Comparison of ENCODE assay signal across 16 cellular contexts in the genomic region with DNA sequence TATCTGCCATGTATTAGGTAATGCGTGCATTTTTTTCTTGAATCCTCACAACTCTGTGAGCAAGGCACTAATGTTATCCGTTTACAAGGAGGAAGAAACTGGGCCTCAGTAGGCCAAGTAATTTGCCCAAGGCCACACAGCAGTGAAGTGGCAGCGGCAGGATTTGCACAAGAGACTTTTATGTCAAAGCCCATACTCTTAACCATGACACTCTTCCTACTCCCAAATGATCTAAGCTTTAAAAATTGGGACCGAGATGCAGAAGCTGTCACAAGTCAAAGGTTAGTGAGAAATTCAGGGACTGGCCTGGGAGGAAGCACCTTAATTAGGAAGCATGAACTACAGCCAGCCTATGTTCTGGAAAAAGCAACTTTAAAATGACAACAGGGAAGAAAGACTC. TPM values are rescaled to one million over a fixed set of nuclear protein-coding genes. Genes with fewer than 3 reads are reported as not detected.
DNase-seq lines count a peak whose midpoint lies in the region; ATAC-seq lines count a peak whose summit lies in the region.
"Had no signal": no experiment of that assay in that cellular context is flagged by ENCODE, and none has a peak within 500 bp of the region (broad histone marks: within the 10 kb centered on the region; RNA-seq: fewer than 3 reads in every experiment).

No MANE protein-coding gene starts in this region.

- H3K9me3 ChIP-seq in subcutaneous abdominal adipose tissue (ENCODE audit: control insufficient read depth in 5 of 5, low read length in 5 of 5) (no peaks in the 10 kb centered on the region), HAP-1 (no peaks in the 10 kb centered on the region)

- H3K9me3 Mint-ChIP-seq in activated naive CD4-positive, alpha-beta T cell treated with anti-CD3 and anti-CD28 coated beads, Interleukin-2, amount 50 U/mL, for 24 hours, result no peaks in the 10 kb centered on the region
- H3K9me3 Mint-ChIP-seq in activated T-helper 1 cell treated with anti-CD3 and anti-CD28 coated beads, Interleukin-12 subunit alpha, Interleukin-12 subunit beta, Interleukin-2, Interleukin-4 antibody, amounts not matched to agents 30 ng/mL and 10 ng/mL and 1 ng/mL, durations not matched to agents 14 hours and 24 hours and 36 hours, result no peaks in the 10 kb centered on the region
- no peaks in the 10 kb centered on the region for H3K9me3 Mint-ChIP-seq in memory B cell
- H3K9me3 Mint-ChIP-seq: GM23338 had no signal

- H3K36me3 Mint-ChIP-seq in activated naive CD4-positive, alpha-beta T cell treated with anti-CD3 and anti-CD28 coated beads, Interleukin-2, amount 50 U/mL, for 24 hours, result peaks cover 9% of the 10 kb centered on the region
- peaks cover 51% of the 10 kb centered on the region for H3K36me3 Mint-ChIP-seq in activated T-helper 1 cell treated with anti-CD3 and anti-CD28 coated beads, Interleukin-12 subunit alpha, Interleukin-12 subunit beta, Interleukin-2, Interleukin-4 antibody, amounts not matched to agents 30 ng/mL and 10 ng/mL and 1 ng/mL, durations not matched to agents 14 hours and 24 hours and 36 hours (ENCODE audit: low read depth)
- H3K36me3 Mint-ChIP-seq in memory B cell, result peaks cover 17% of the 10 kb centered on the region

- intact Hi-C loops in activated T-helper 1 cell treated with anti-CD3 and anti-CD28 coated beads, Interleukin-12 subunit alpha, Interleukin-12 subunit beta, Interleukin-2, Interleukin-4 antibody, amounts not matched to agents 30 ng/mL and 10 ng/mL and 1 ng/mL, durations not matched to agents 14 hours and 24 hours and 36 hours (cut with micrococcal nuclease), result loop anchor here (2.0 kb wide), 3 partner anchors 29 to 77 kb away; no protein-coding TSS in a partner anchor

- in situ Hi-C loops in HAP-1 (cut with MboI; ENCODE audit: low sequenced_read_pairs), result no loop called here

- H3K4me1 ChIP-seq in subcutaneous abdominal adipose tissue (ENCODE audit: control insufficient read depth in 5 of 5, insufficient read depth in 5 of 5, low read length in 5 of 5) (peaks cover 12 to 71% (median 55%) of the 10 kb centered on the region in 5 donors), HAP-1 (0 out of 2 replicates have a peak, but pooled peaks cover 3% of the 10 kb centered on the region)

- peaks cover 77% of the 10 kb centered on the region for H3K4me1 Mint-ChIP-seq in activated naive CD4-positive, alpha-beta T cell treated with anti-CD3 and anti-CD28 coated beads, Interleukin-2, amount 50 U/mL, for 24 hours
- peaks cover 80% of the 10 kb centered on the region for H3K4me1 Mint-ChIP-seq in activated T-helper 1 cell treated with anti-CD3 and anti-CD28 coated beads, Interleukin-12 subunit alpha, Interleukin-12 subunit beta, Interleukin-2, Interleukin-4 antibody, amounts not matched to agents 30 ng/mL and 10 ng/mL and 1 ng/mL, durations not matched to agents 14 hours and 24 hours and 36 hours (ENCODE audit: low read depth)
- H3K4me1 Mint-ChIP-seq in memory B cell, result peaks cover 50% of the 10 kb centered on the region

- no peak for ATAC-seq in memory B cell (ENCODE audit: low read depth)
- ATAC-seq in GM21390 (IDR thresholded peaks at IDR 0.05; ENCODE audit: unreplicated experiment), result no peak
- ATAC-seq: foreskin keratinocyte, sciatic nerve had no signal

- DNase-seq in activated naive CD4-positive, alpha-beta T cell treated with anti-CD3 and anti-CD28 coated beads, Interleukin-2, amount 50 U/mL, for 16 hours, result no peak
- no peak for DNase-seq in activated T-helper 1 cell treated with anti-CD3 and anti-CD28 coated beads, Interleukin-12 subunit alpha, Interleukin-12 subunit beta, Interleukin-2, Interleukin-4 antibody, amounts not matched to agents 30 ng/mL and 10 ng/mL and 1 ng/mL, durations not matched to agents 14 hours and 24 hours and 36 hours (ENCODE audit: low spot score)
- DNase-seq in memory B cell (ENCODE audit: low spot score in 2 of 2) (no peak), substantia nigra (lab: John Stamatoyannopoulos, UW) (no peak), HAP-1 (ENCODE audit: low spot score in 2 of 2) (no peak)
- DNase-seq: activated T-cell treated with anti-CD3 and anti-CD28 coated beads, Interleukin-2, amount 50 U/mL, for 48 hours; AML-193; foreskin keratinocyte; GF-D8; NCI-H2081 had no signal

- H3K27me3 ChIP-seq in subcutaneous abdominal adipose tissue (ENCODE audit: control insufficient read depth in 5 of 5, insufficient read depth in 4 of 5, low read length in 5 of 5) (no peaks in the 10 kb centered on the region), HAP-1 (ENCODE audit: low read depth) (no peaks in the 10 kb centered on the region)
- H3K27me3 ChIP-seq: foreskin keratinocyte had no signal

- no peaks in the 10 kb centered on the region for H3K27me3 Mint-ChIP-seq in activated naive CD4-positive, alpha-beta T cell treated with anti-CD3 and anti-CD28 coated beads, Interleukin-2, amount 50 U/mL, for 24 hours
- H3K27me3 Mint-ChIP-seq in activated T-helper 1 cell treated with anti-CD3 and anti-CD28 coated beads, Interleukin-12 subunit alpha, Interleukin-12 subunit beta, Interleukin-2, Interleukin-4 antibody, amounts not matched to agents 30 ng/mL and 10 ng/mL and 1 ng/mL, durations not matched to agents 14 hours and 24 hours and 36 hours (ENCODE audit: insufficient read depth), result no peaks in the 10 kb centered on the region
- H3K27me3 Mint-ChIP-seq in memory B cell, result no peaks in the 10 kb centered on the region

- H3K4me3 ChIP-seq in subcutaneous abdominal adipose tissue (ENCODE audit: low read depth in 1 of 5, low read length in 5 of 5), result no peak overlapping the region
- no peak overlapping the region for H3K4me3 ChIP-seq in HAP-1
- H3K4me3 ChIP-seq: GM23338 had no signal

- H3K9ac ChIP-seq in subcutaneous abdominal adipose tissue (ENCODE audit: low read length in 5 of 5), result no peak overlapping the region

- peaks cover 0 to 4% (median 3%) of the 10 kb centered on the region in 5 donors for H3K36me3 ChIP-seq in subcutaneous abdominal adipose tissue (ENCODE audit: control insufficient read depth in 5 of 5, insufficient read depth in 5 of 5, low read length in 5 of 5)
- H3K36me3 ChIP-seq in HAP-1 (replicated peaks), result no peaks in the 10 kb centered on the region

- no peak overlapping the region for H3K4me3 Mint-ChIP-seq in activated naive CD4-positive, alpha-beta T cell treated with anti-CD3 and anti-CD28 coated beads, Interleukin-2, amount 50 U/mL, for 24 hours
- peak overlapping the region; percentile 17 for H3K4me3 Mint-ChIP-seq in activated T-helper 1 cell treated with anti-CD3 and anti-CD28 coated beads, Interleukin-12 subunit alpha, Interleukin-12 subunit beta, Interleukin-2, Interleukin-4 antibody, amounts not matched to agents 30 ng/mL and 10 ng/mL and 1 ng/mL, durations not matched to agents 14 hours and 24 hours and 36 hours
- no peak overlapping the region for H3K4me3 Mint-ChIP-seq in memory B cell
- H3K4me3 Mint-ChIP-seq: GM23338 had no signal

- H3K27ac ChIP-seq in subcutaneous abdominal adipose tissue (ENCODE audit: low read depth, low read length), result peak overlapping the region; percentile 65
- H3K27ac ChIP-seq in substantia nigra (ENCODE audit: low read depth, low read length, poor library complexity, severe bottlenecking), result no peak overlapping the region

- peak overlapping the region; percentile 46 for H3K27ac Mint-ChIP-seq in activated naive CD4-positive, alpha-beta T cell treated with anti-CD3 and anti-CD28 coated beads, Interleukin-2, amount 50 U/mL, for 24 hours
- H3K27ac Mint-ChIP-seq in activated T-helper 1 cell treated with anti-CD3 and anti-CD28 coated beads, Interleukin-12 subunit alpha, Interleukin-12 subunit beta, Interleukin-2, Interleukin-4 antibody, amounts not matched to agents 30 ng/mL and 10 ng/mL and 1 ng/mL, durations not matched to agents 14 hours and 24 hours and 36 hours, result peak overlapping the region; percentile 81
- peak overlapping the region; percentile 69 for H3K27ac Mint-ChIP-seq in memory B cell
- H3K27ac Mint-ChIP-seq: GM23338 had no signal

RNA-seq across cellular contexts. Expression of a gene that starts 10.7 kb away (rescaled TPM):
- 64.4 and 64.7 TPM in 2 replicates for total RNA-seq in activated T-helper 1 cell treated with anti-CD3 and anti-CD28 coated beads, Interleukin-12 subunit alpha, Interleukin-12 subunit beta, Interleukin-2, Interleukin-4 antibody, amounts not matched to agents 30 ng/mL and 10 ng/mL and 1 ng/mL, durations not matched to agents 14 hours and 24 hours and 36 hours

RNA-seq across cellular contexts. Expression of a gene that starts 44.2 kb away (rescaled TPM):
- 0.44 and 0.56 TPM in 2 replicates for total RNA-seq in activated T-helper 1 cell treated with anti-CD3 and anti-CD28 coated beads, Interleukin-12 subunit alpha, Interleukin-12 subunit beta, Interleukin-2, Interleukin-4 antibody, amounts not matched to agents 30 ng/mL and 10 ng/mL and 1 ng/mL, durations not matched to agents 14 hours and 24 hours and 36 hours
- total RNA-seq: foreskin keratinocyte, GM23338, lung microvascular endothelial cell, sciatic nerve had no signal
